ENCODE assay signal across 27 cellular contexts in genomic region chr10:112022196-112022595, GRCh38.
DNase-seq lines count a peak whose midpoint lies in the region; ATAC-seq and TF ChIP-seq lines count a peak whose summit lies in the region.
"Had no signal": no experiment of that assay in that cellular context is flagged by ENCODE, and none has a peak within 500 bp of the region (broad histone marks: within the 10 kb centered on the region; RNA-seq: fewer than 3 reads in every experiment).

No MANE protein-coding gene starts in this region.

- H4K5ac ChIP-seq in mesendoderm (ENCODE audit: low read length) = no peak overlapping the region

- no peak overlapping the region for H3K9ac ChIP-seq in mesendoderm (ENCODE audit: low read length)
- H3K9ac ChIP-seq: BLaER1 had no signal

- ATAC-seq in HG03175 (IDR thresholded peaks at IDR 0.05; ENCODE audit: unreplicated experiment) = no peak
- ATAC-seq: Right ventricle myocardium inferior had no signal

- H3K56ac ChIP-seq in mesendoderm (ENCODE audit: low read length) = no peak overlapping the region

- H3K4ac ChIP-seq in mesendoderm (ENCODE audit: low read depth, low read length) = no peak overlapping the region

- no peak overlapping the region for H2BK120ac ChIP-seq in mesendoderm (ENCODE audit: low read depth, low read length)

- H2BK15ac ChIP-seq in mesendoderm (replicated peaks; ENCODE audit: low read depth) = no peak overlapping the region

- no CpG with 5 or more reads among the region's 1 CpG for WGBS in mesendoderm (ENCODE audit: extremely low coverage, insufficient coverage, low lambda C conversion rate)

- H2BK5ac ChIP-seq in mesendoderm (ENCODE audit: low read length) = no peak overlapping the region

- no peak overlapping the region for H3K18ac ChIP-seq in mesendoderm (ENCODE audit: low read length)

- H2AK5ac ChIP-seq in mesendoderm (ENCODE audit: low read length) = no peak overlapping the region

- H3K27me3 ChIP-seq in mesendoderm (ENCODE audit: insufficient read depth, low read length, poor library complexity) = no peaks in the 10 kb centered on the region
- H3K27me3 ChIP-seq: BLaER1, SJSA1 had no signal

- no peak overlapping the region for H4K8ac ChIP-seq in mesendoderm (ENCODE audit: low read depth, low read length)

- DNase-seq in DMS53 (lab: John Stamatoyannopoulos, UW) = peak; percentile 25
- no peak for DNase-seq in DMS53 treated with DMSO at 0.1 percent for 48 hours (lab: John Stamatoyannopoulos, UW; ENCODE audit: unreplicated experiment)
- DNase-seq in LNCaP clone FGC (ENCODE audit: low read depth) = no peak
- DNase-seq in epithelial cell of proximal tubule (ENCODE audit: low read depth) = no peak
- peak; percentile 55 for DNase-seq in mesendoderm
- DNase-seq in GM19238 (ENCODE audit: insufficient read length, low spot score) = no peak
- DNase-seq in SW480 (ENCODE audit: low spot score) = no peak
- DNase-seq: ACHN; Caco-2; CD4-positive, alpha-beta memory T cell; DMS 273 treated with DMSO at 0.1 percent for 48 hours; GDM1; H7; KBM-7; NCI-H1105; NCI-H146; NCI-H2029; NCI-H226; NCI-H510A treated with DMSO at 0.1 percent for 48 hours; NCI-H774; SW 1271 had no signal

- H3K79me1 ChIP-seq in mesendoderm (ENCODE audit: low read length) = no peaks in the 10 kb centered on the region

- H3K4me3 ChIP-seq in LNCaP clone FGC (ENCODE audit: low read depth, low read length) = no peak overlapping the region
- no peak overlapping the region for H3K4me3 ChIP-seq in epithelial cell of proximal tubule (ENCODE audit: low read depth, low read length)
- no peak overlapping the region for H3K4me3 ChIP-seq in mesendoderm (ENCODE audit: low read length)
- H3K4me3 ChIP-seq: BLaER1, SJSA1 had no signal

- peak; percentile 35; the same call in 1 of the 2 replicates for TF ChIP-seq CTCF in LNCaP clone FGC (IDR thresholded peaks at IDR 0.05; ENCODE audit: control insufficient read depth, extremely low read depth, insufficient read depth)
- peak; percentile 31 for TF ChIP-seq CTCF in epithelial cell of proximal tubule (conservative IDR thresholded peaks at IDR 0.05; ENCODE audit: low read depth, low read length)

- peaks cover 1% of the 10 kb centered on the region for H3K4me1 ChIP-seq in mesendoderm (ENCODE audit: control insufficient read depth, low read depth, low read length)
- H3K4me1 ChIP-seq: BLaER1, Caco-2, SJSA1 had no signal

- H3K36me3 ChIP-seq in mesendoderm (ENCODE audit: control insufficient read depth, insufficient read depth, low read length) = no peaks in the 10 kb centered on the region
- H3K36me3 ChIP-seq: BLaER1, SJSA1 had no signal

- no peak overlapping the region for H3K4me2 ChIP-seq in mesendoderm (ENCODE audit: low read length)
- H3K4me2 ChIP-seq: BLaER1 had no signal

- H3K27ac ChIP-seq in mesendoderm (ENCODE audit: low read depth, low read length) = no peak overlapping the region
- H3K27ac ChIP-seq: 22Rv1, BLaER1, HL-60, SJSA1 had no signal

- H3K79me2 ChIP-seq in mesendoderm (ENCODE audit: control insufficient read depth, insufficient read depth, low read length) = no peaks in the 10 kb centered on the region

- no peak overlapping the region for H3K23ac ChIP-seq in mesendoderm (ENCODE audit: low read length)

Comparison
In these comparisons a context has a peak if more than half of its experiments do, and no peak if none do; other contexts are left out.
1. DNase-seq: peak in DMS53 (single experiment) and mesendoderm (single experiment); none in DMS53 treated with DMSO at 0.1 percent for 48 hours (single experiment), LNCaP clone FGC (single experiment), epithelial cell of proximal tubule (single experiment), GM19238 (single experiment) and SW480 (single experiment).